Comparison of ENCODE assay signal across 18 cellular contexts in genomic region chr10:14474656-14475055, GRCh38.
DNase-seq lines count a peak whose midpoint lies in the region; ATAC-seq, FAIRE-seq and TF ChIP-seq lines count a peak whose summit lies in the region.
"Had no signal": no experiment of that assay in that cellular context is flagged by ENCODE, and none has a peak within 500 bp of the region (broad histone marks: within the 10 kb centered on the region; RNA-seq: fewer than 3 reads in every experiment).

No MANE protein-coding gene starts in this region.

- H3K79me2 ChIP-seq in K562 (ENCODE audit: control insufficient read depth, insufficient read depth, low read length), result no peaks in the 10 kb centered on the region

- no peak overlapping the region for H2AK5ac ChIP-seq in neuronal stem cell (ENCODE audit: low read depth, low read length)

- H2BK120ac ChIP-seq in neuronal stem cell (ENCODE audit: low read depth, low read length), result no peak overlapping the region

- no peaks in the 10 kb centered on the region for H4K20me1 ChIP-seq in K562 (replicated peaks; ENCODE audit: control insufficient read depth, insufficient read depth, low read length)
- H4K20me1 ChIP-seq: BLaER1 treated with 17β-estradiol and CSF1 and Interleukin-3, amounts not matched to agents 10 nM and 100 nM had no signal

- FAIRE-seq in RCC 7860 (lab: Jason Lieb, UNC), result no peak
- FAIRE-seq in K562 (lab: Jason Lieb, UNC), result no peak
- FAIRE-seq: HepG2 had no signal

- ATAC-seq in heart left ventricle (peak in 3 of 4 donors; percentile 48 to 81 (median 49)), K562 (no peak)
- ATAC-seq: HepG2 had no signal

- no peak overlapping the region for H3K4ac ChIP-seq in neuronal stem cell (ENCODE audit: low read length)

- no peak overlapping the region for H4K8ac ChIP-seq in neuronal stem cell (ENCODE audit: low read depth, low read length)

- BruUV-seq in K562 (replicated peaks; lab: Mats Ljungman, UMichigan), result no TSS peak

- H3K9ac ChIP-seq in K562 (ENCODE audit: insufficient read depth in 1 of 2, low read depth in 2 of 2, low read length in 2 of 2) (no peak overlapping the region), neuronal stem cell (ENCODE audit: low read depth, low read length, poor library complexity) (no peak overlapping the region)
- H3K9ac ChIP-seq: BLaER1 treated with 17β-estradiol and CSF1 and Interleukin-3, amounts not matched to agents 10 nM and 100 nM had no signal

- 64 to 71% (median 69%) methylated on average over 3 of the region's 3 CpGs for WGBS in heart left ventricle, 4 donors
- 0% methylated on average over 3 of the region's 3 CpGs for WGBS in K562 (ENCODE audit: insufficient coverage, low coverage, missing lambda C conversion rate)
- WGBS in neuronal stem cell (ENCODE audit: extremely low coverage in 2 of 2, insufficient read length in 2 of 2, insufficient replicate concordance in 1 of 2), 2 donors, result no CpG with 5 or more reads among the region's 3 CpGs

- DNase-seq in heart left ventricle, result peak in 3 of 5 donors; percentile 35 to 42 (median 39)
- DNase-seq in right atrium auricular region (ENCODE audit: low spot score), result no peak
- peak; percentile 14 for DNase-seq in RCC 7860 (ENCODE audit: low spot score)
- DNase-seq in K562 (ENCODE audit: extremely low read depth in 1 of 4, low spot score in 3 of 4), result no peak
- no peak for DNase-seq in neuronal stem cell (ENCODE audit: low spot score)
- DNase-seq in brain microvascular endothelial cell, result no peak
- no peak for DNase-seq in NCI-H345 treated with DMSO at 0.1 percent for 48 hours (lab: John Stamatoyannopoulos, UW; ENCODE audit: unreplicated experiment)
- DNase-seq in stimulated activated CD4-positive, alpha-beta T cell treated with anti-CD3 and anti-CD28 coated beads, Interleukin-4, amount 100 ng/mL, for 4 hours, result no peak
- DNase-seq: DMS 273 treated with DMSO at 0.1 percent for 48 hours; Kasumi-1; NCI-H1436 treated with DMSO at 0.1 percent for 48 hours; NCI-H2081 treated with DMSO at 0.1 percent for 48 hours; NCI-H526; NK-92 treated with Interleukin-12 subunit alpha and Interleukin-12 subunit beta, amount 100 ng/mL, for 24 hours; OCI-M1 had no signal

- H3K23ac ChIP-seq in neuronal stem cell (ENCODE audit: low read depth, low read length, poor library complexity), result no peak overlapping the region

- H3K36me3 ChIP-seq in heart left ventricle (no peaks in the 10 kb centered on the region), right atrium auricular region (no peaks in the 10 kb centered on the region), K562 (ENCODE audit: control insufficient read depth, insufficient read depth, low read length) (no peaks in the 10 kb centered on the region), neuronal stem cell (replicated peaks in 1 of 2; ENCODE audit: control insufficient read depth in 2 of 2, insufficient read depth in 2 of 2, low read length in 2 of 2) (no peaks in the 10 kb centered on the region), brain microvascular endothelial cell (replicated peaks) (no peaks in the 10 kb centered on the region)
- H3K36me3 ChIP-seq: BLaER1 treated with 17β-estradiol and CSF1 and Interleukin-3, amounts not matched to agents 10 nM and 100 nM had no signal

- TF ChIP-seq CTCF in heart left ventricle (IDR thresholded peaks at IDR 0.05) (no peak), right atrium auricular region (IDR thresholded peaks at IDR 0.05) (no peak), K562 (IDR thresholded peaks at IDR 0.05 in 2 of 3, conservative IDR thresholded peaks at IDR 0.05 in 1 of 3; ENCODE audit: insufficient read depth in 2 of 3, low read depth in 1 of 3, low read length in 3 of 3) (no peak), brain microvascular endothelial cell (IDR thresholded peaks at IDR 0.05; ENCODE audit: low read depth, low read length, missing control alignments) (no peak)

- H3K4me3 ChIP-seq in heart left ventricle (no peak overlapping the region), right atrium auricular region (no peak overlapping the region), K562 (no peak overlapping the region), neuronal stem cell (ENCODE audit: low read length in 2 of 2) (no peak overlapping the region), brain microvascular endothelial cell (ENCODE audit: low read depth, low read length) (no peak overlapping the region)
- H3K4me3 ChIP-seq: BLaER1 treated with 17β-estradiol and CSF1 and Interleukin-3, amounts not matched to agents 10 nM and 100 nM had no signal

- H4K91ac ChIP-seq in neuronal stem cell (ENCODE audit: low read depth, low read length, poor library complexity), result no peak overlapping the region

- no peak for TF ChIP-seq RAD21 in K562 (CRISPR knock-in tag; conservative IDR thresholded peaks at IDR 0.05 in 1 of 2, IDR thresholded peaks at IDR 0.05 in 1 of 2)

- H3K27me3 ChIP-seq in heart left ventricle, result peaks cover 0 to 4% (median 0%) of the 10 kb centered on the region in 9 donors
- no peaks in the 10 kb centered on the region for H3K27me3 ChIP-seq in right atrium auricular region
- peaks cover 11 to 50% of the 10 kb centered on the region in 2 experiments for H3K27me3 ChIP-seq in K562 (ENCODE audit: control insufficient read depth in 2 of 2, insufficient read depth in 2 of 2, low read length in 2 of 2)
- H3K27me3 ChIP-seq in neuronal stem cell (ENCODE audit: control insufficient read depth in 3 of 3, insufficient read depth in 3 of 3, low read depth in 1 of 3, low read length in 3 of 3), result no peaks in the 10 kb centered on the region
- H3K27me3 ChIP-seq in brain microvascular endothelial cell (replicated peaks), result no peaks in the 10 kb centered on the region

- TF ChIP-seq POLR2A in heart left ventricle (IDR thresholded peaks at IDR 0.05), result no peak
- TF ChIP-seq POLR2A in K562 (conservative IDR thresholded peaks at IDR 0.05), result no peak

- H2BK15ac ChIP-seq in neuronal stem cell (ENCODE audit: low read length), result no peak overlapping the region

- no peak overlapping the region for H2AFZ ChIP-seq in K562 (ENCODE audit: low read depth, low read length)
- H2AFZ ChIP-seq in neuronal stem cell (ENCODE audit: low read length), result no peak overlapping the region

- in situ Hi-C loops in K562 (cut with MboI), result loop anchor here (10.0 kb wide), 1 partner anchor 290 kb away; no protein-coding TSS in a partner anchor
- in situ Hi-C loops in brain microvascular endothelial cell (cut with HindIII; ENCODE audit: low pct_ligation_motif_present, low sequenced_read_pairs), result no loop called here

- no peak for TF ChIP-seq EP300 in K562 (IDR thresholded peaks at IDR 0.05; ENCODE audit: low read length)

- POLR2A ChIA-PET in K562 (lab: Yijun Ruan, JAX), result interaction anchor here (0.6 kb wide), 1 partner anchor 926 kb away, joined by 4 read pairs; no protein-coding TSS in a partner anchor

- intact Hi-C loops in heart left ventricle (cut with DNase I), result loop anchor here in 8 of 10 donors (5.0 to 10.0 kb wide), 5 partner anchors 90 to 690 kb away; no protein-coding TSS in a partner anchor
- intact Hi-C loops in K562 (cut with micrococcal nuclease), result no loop called here

- CTCF ChIA-PET in K562 (lab: Yijun Ruan, JAX; ENCODE audit: low intra/inter-chr PET ratio), result no interaction called here

- no peaks in the 10 kb centered on the region for H3K9me3 ChIP-seq in heart left ventricle
- H3K9me3 ChIP-seq in right atrium auricular region, result no peaks in the 10 kb centered on the region
- H3K9me3 ChIP-seq in K562 (replicated peaks; ENCODE audit: control insufficient read depth, insufficient read depth, low read depth, low read length), result no peaks in the 10 kb centered on the region
- H3K9me3 ChIP-seq in neuronal stem cell (replicated peaks in 1 of 2; ENCODE audit: control insufficient read depth in 2 of 2, insufficient read depth in 1 of 2, low read depth in 1 of 2, low read length in 2 of 2), result peaks cover 0 to 2% of the 10 kb centered on the region in 2 donors

- H3K14ac ChIP-seq in neuronal stem cell (ENCODE audit: low read length), result peak overlapping the region; percentile 15

- H3K27ac ChIP-seq in heart left ventricle (no peak overlapping the region), right atrium auricular region (no peak overlapping the region), K562 (ENCODE audit: extremely low read depth, low read depth, low read length) (no peak overlapping the region), neuronal stem cell (replicated peaks; ENCODE audit: low read length) (no peak overlapping the region), brain microvascular endothelial cell (no peak overlapping the region)
- H3K27ac ChIP-seq: 22Rv1; BLaER1 treated with 17β-estradiol and CSF1 and Interleukin-3, amounts not matched to agents 10 nM and 100 nM had no signal

- no peak overlapping the region for H2BK5ac ChIP-seq in neuronal stem cell (ENCODE audit: low read length)

- H3K4me2 ChIP-seq in K562 (ENCODE audit: insufficient read depth, low read length), result no peak overlapping the region
- no peak overlapping the region for H3K4me2 ChIP-seq in neuronal stem cell (ENCODE audit: insufficient read depth, low read length, poor library complexity, severe bottlenecking)

- H3K79me1 ChIP-seq in neuronal stem cell (ENCODE audit: low read depth, low read length), result no peaks in the 10 kb centered on the region

- H3K18ac ChIP-seq in neuronal stem cell (ENCODE audit: low read length), result no peak overlapping the region

- peaks cover 0 to 14% (median 0%) of the 10 kb centered on the region in 12 donors for H3K4me1 ChIP-seq in heart left ventricle
- peaks cover 0 to 7% of the 10 kb centered on the region in 2 donors for H3K4me1 ChIP-seq in right atrium auricular region
- H3K4me1 ChIP-seq in K562 (replicated peaks in 1 of 2; ENCODE audit: control insufficient read depth in 2 of 2, insufficient read depth in 2 of 2, low read length in 2 of 2), result no peaks in the 10 kb centered on the region
- peaks cover 0 to 3% of the 10 kb centered on the region in 2 donors for H3K4me1 ChIP-seq in neuronal stem cell (ENCODE audit: control insufficient read depth in 2 of 2, insufficient read depth in 1 of 2, low read depth in 1 of 2, low read length in 2 of 2)

- H3K9me1 ChIP-seq in K562 (ENCODE audit: control insufficient read depth, insufficient read depth, low read length), result no peaks in the 10 kb centered on the region

- no peak overlapping the region for H2BK12ac ChIP-seq in neuronal stem cell (ENCODE audit: low read length)

TF ChIP-seq in K562, 482 proteins besides CTCF, POLR2A, EP300 and RAD21 (continues in another document):
- TF ChIP-seq PKNOX1 (IDR thresholded peaks at IDR 0.05), result no peak
- TF ChIP-seq FOSL1 (tag; conservative IDR thresholded peaks at IDR 0.05), result peak; percentile 36; the same call in 1 of the 2 replicates
- no peak for TF ChIP-seq RNF2 (IDR thresholded peaks at IDR 0.05)

Comparison
In these comparisons a context has a peak if more than half of its experiments do, and no peak if none do; other contexts are left out.
1. DNase-seq: peak in heart left ventricle (3 of 5) and RCC 7860 (single experiment); none in right atrium auricular region (single experiment), K562 (0 of 4), neuronal stem cell (single experiment), brain microvascular endothelial cell (single experiment), NCI-H345 treated with DMSO at 0.1 percent for 48 hours (single experiment) and stimulated activated CD4-positive, alpha-beta T cell treated with anti-CD3 and anti-CD28 coated beads, Interleukin-4, amount 100 ng/mL, for 4 hours (0 of 2).